In genomic region chr2:213688129-213688528, GRCh38 we compare ENCODE assay signal across 26 cellular contexts.
"Had no signal": no experiment of that assay in that cellular context is flagged by ENCODE, and none has a peak within 500 bp of the region (broad histone marks: within the 10 kb centered on the region; RNA-seq: fewer than 3 reads in every experiment).

No MANE protein-coding gene starts in this region.

- H3K27me3 ChIP-seq: ascending aorta had no signal

- H3K4me3 ChIP-seq: ascending aorta had no signal

- H3K4me1 ChIP-seq: ascending aorta had no signal

- H3K36me3 ChIP-seq: ascending aorta had no signal

- H3K27ac ChIP-seq: ascending aorta had no signal

- DNase-seq: activated B cell treated with CpG ODN at 0.5 μM for 24 hours; activated CD4-positive, alpha-beta memory T cell treated with anti-CD3 and anti-CD28 coated beads for 36 hours; activated CD4-positive, alpha-beta T cell treated with anti-CD3 and anti-CD28 coated beads for 1 hour; activated CD4-positive, alpha-beta T cell treated with anti-CD3 and anti-CD28 coated beads, Interleukin-2, amount 10 ng/mL, durations not matched to agents 7 days and 5 days; activated CD8-positive, alpha-beta memory T cell treated with anti-CD3 and anti-CD28 coated beads for 24 hours; activated effector memory CD4-positive, alpha-beta T cell treated with anti-CD3 and anti-CD28 coated beads, Interleukin-2, amount 50 U/mL, for 16 hours; activated naive CD4-positive, alpha-beta T cell treated with Interleukin-2 at 50 U/mL for 16 hours; activated naive CD8-positive, alpha-beta T cell treated with anti-CD3 and anti-CD28 coated beads, Interleukin-2, amount 50 U/mL, for 24 hours; activated T-cell treated with anti-CD3 and anti-CD28 coated beads, Interleukin-2, amount 50 U/mL, for 4 hours; amniotic stem cell; MM.1S; NCI-H1105; NCI-H1436; NCI-H1694 treated with DMSO at 0.1 percent for 48 hours; NCI-H2029 treated with DMSO at 0.1 percent for 48 hours; NCI-H345; NCI-H510A; NCI-H69; NK-92 treated with Interleukin-12 subunit alpha and Interleukin-12 subunit beta, amount 100 ng/mL, for 24 hours; PC-3; SHP77; T-helper 17 cell; T-helper 9 cell had no signal

- H3K9me3 Mint-ChIP-seq: activated B cell treated with CpG ODN at 0.5 μM for 24 hours; activated CD4-positive, alpha-beta memory T cell treated with anti-CD3 and anti-CD28 coated beads for 36 hours; activated CD4-positive, alpha-beta T cell treated with anti-CD3 and anti-CD28 coated beads, Interleukin-2, amount 10 ng/mL, durations not matched to agents 7 days and 5 days; activated naive CD8-positive, alpha-beta T cell treated with anti-CD3 and anti-CD28 coated beads, Interleukin-2, amount 50 U/mL, for 24 hours had no signal

- H3K9me3 ChIP-seq: ascending aorta had no signal

- H3K36me3 Mint-ChIP-seq: activated CD4-positive, alpha-beta memory T cell treated with anti-CD3 and anti-CD28 coated beads for 36 hours; activated naive CD4-positive, alpha-beta T cell treated with anti-CD3 and anti-CD28 coated beads, Interleukin-2, amount 50 U/mL, for 72 hours; brain had no signal

- H3K4me1 Mint-ChIP-seq: activated B cell treated with CpG ODN at 0.5 μM for 24 hours; activated CD4-positive, alpha-beta T cell treated with anti-CD3 and anti-CD28 coated beads, Interleukin-2, amount 10 ng/mL, durations not matched to agents 7 days and 5 days; activated naive CD8-positive, alpha-beta T cell treated with anti-CD3 and anti-CD28 coated beads, Interleukin-2, amount 50 U/mL, for 24 hours; T-helper 17 cell had no signal

- ATAC-seq: activated naive CD4-positive, alpha-beta T cell treated with anti-CD3 and anti-CD28 coated beads, Interleukin-2, amount 50 U/mL, for 72 hours; activated naive CD8-positive, alpha-beta T cell treated with anti-CD3 and anti-CD28 coated beads, Interleukin-2, amount 50 U/mL, for 24 hours; activated T-cell treated with anti-CD3 and anti-CD28 coated beads, Interleukin-2, amount 50 U/mL, for 4 hours; PC-3; T-helper 17 cell had no signal

- H3K4me3 Mint-ChIP-seq: activated B cell treated with CpG ODN at 0.5 μM for 24 hours; activated CD4-positive, alpha-beta memory T cell treated with anti-CD3 and anti-CD28 coated beads for 36 hours; activated CD4-positive, alpha-beta T cell treated with anti-CD3 and anti-CD28 coated beads, Interleukin-2, amount 10 ng/mL, durations not matched to agents 7 days and 5 days; activated naive CD8-positive, alpha-beta T cell treated with anti-CD3 and anti-CD28 coated beads, Interleukin-2, amount 50 U/mL, for 24 hours; activated T-cell treated with anti-CD3 and anti-CD28 coated beads, Interleukin-2, amount 50 U/mL, for 4 hours; brain; T-helper 17 cell had no signal

- H3K27me3 Mint-ChIP-seq: activated B cell treated with CpG ODN at 0.5 μM for 24 hours; activated CD4-positive, alpha-beta memory T cell treated with anti-CD3 and anti-CD28 coated beads for 36 hours; activated CD4-positive, alpha-beta T cell treated with anti-CD3 and anti-CD28 coated beads, Interleukin-2, amount 10 ng/mL, durations not matched to agents 7 days and 5 days; activated naive CD8-positive, alpha-beta T cell treated with anti-CD3 and anti-CD28 coated beads, Interleukin-2, amount 50 U/mL, for 24 hours; T-helper 17 cell had no signal

- H3K27ac Mint-ChIP-seq: activated B cell treated with CpG ODN at 0.5 μM for 24 hours; activated CD4-positive, alpha-beta memory T cell treated with anti-CD3 and anti-CD28 coated beads for 36 hours; activated CD4-positive, alpha-beta T cell treated with anti-CD3 and anti-CD28 coated beads, Interleukin-2, amount 10 ng/mL, durations not matched to agents 7 days and 5 days; activated naive CD4-positive, alpha-beta T cell treated with anti-CD3 and anti-CD28 coated beads, Interleukin-2, amount 50 U/mL, for 72 hours; activated naive CD8-positive, alpha-beta T cell treated with anti-CD3 and anti-CD28 coated beads, Interleukin-2, amount 50 U/mL, for 24 hours; brain; T-helper 17 cell had no signal
